In genomic region chr3:164741869-164742268, GRCh38 we compare ENCODE assay signal across 18 cellular contexts.
DNase-seq lines count a peak whose midpoint lies in the region; ATAC-seq and TF ChIP-seq lines count a peak whose summit lies in the region.
"Had no signal": no experiment of that assay in that cellular context is flagged by ENCODE, and none has a peak within 500 bp of the region (broad histone marks: within the 10 kb centered on the region; RNA-seq: fewer than 3 reads in every experiment).

No MANE protein-coding gene starts in this region.

- intact Hi-C loops in ascending aorta (cut with DNase I), result no loop called here

- no peak overlapping the region for H3K4me3 ChIP-seq in ascending aorta
- H3K4me3 ChIP-seq: A549; BLaER1 treated with 17β-estradiol and CSF1 and Interleukin-3, amounts not matched to agents 10 nM and 100 nM had no signal

- H3K4me1 ChIP-seq in ascending aorta, result no peaks in the 10 kb centered on the region
- H3K4me1 ChIP-seq: A549; BLaER1 treated with 17β-estradiol and CSF1 and Interleukin-3, amounts not matched to agents 10 nM and 100 nM; Caco-2 had no signal

- peak; percentile 1 for DNase-seq in LHCN-M2 (ENCODE audit: low read depth)
- DNase-seq in chondrocyte (ENCODE audit: low spot score), result peak; percentile 51
- DNase-seq in myocyte (ENCODE audit: low read depth), result peak; percentile 7
- no peak for DNase-seq in activated naive CD4-positive, alpha-beta T cell treated with Interleukin-2 at 50 U/mL for 16 hours
- no peak for DNase-seq in ascending aorta (ENCODE audit: low spot score in 2 of 2)
- DNase-seq: AML-193; Caco-2; Calu3; CD4-positive, alpha-beta T cell; CD8-positive, alpha-beta T cell; DMS79 treated with DMSO at 0.1 percent for 48 hours; GF-D8 had no signal

- H3K27ac ChIP-seq in ascending aorta, result no peak overlapping the region
- H3K27ac ChIP-seq: 22Rv1; A549; BLaER1 treated with 17β-estradiol and CSF1 and Interleukin-3, amounts not matched to agents 10 nM and 100 nM; C4-2B had no signal

- no peaks in the 10 kb centered on the region for H3K36me3 ChIP-seq in ascending aorta
- H3K36me3 ChIP-seq: BLaER1 treated with 17β-estradiol and CSF1 and Interleukin-3, amounts not matched to agents 10 nM and 100 nM had no signal

- ATAC-seq in GM18907 (IDR thresholded peaks at IDR 0.05; ENCODE audit: unreplicated experiment), result no peak
- ATAC-seq: A549; CD8-positive, alpha-beta T cell had no signal

- no peak overlapping the region for H3K27ac Mint-ChIP-seq in chondrocyte (ENCODE audit: unreplicated experiment)
- H3K27ac Mint-ChIP-seq: B cell; CD4-positive, alpha-beta T cell; CD8-positive, alpha-beta T cell had no signal

- H3K27me3 ChIP-seq in ascending aorta, result no peaks in the 10 kb centered on the region
- H3K27me3 ChIP-seq: BLaER1 treated with 17β-estradiol and CSF1 and Interleukin-3, amounts not matched to agents 10 nM and 100 nM had no signal

- H3K36me3 Mint-ChIP-seq in chondrocyte (ENCODE audit: low read depth), result no peaks in the 10 kb centered on the region
- H3K36me3 Mint-ChIP-seq: CD8-positive, alpha-beta T cell had no signal

- H3K4me1 Mint-ChIP-seq in chondrocyte (ENCODE audit: low read depth), result peaks cover 4% of the 10 kb centered on the region
- H3K4me1 Mint-ChIP-seq: B cell had no signal

- no peak overlapping the region for H3K4me3 Mint-ChIP-seq in chondrocyte (ENCODE audit: unreplicated experiment)
- H3K4me3 Mint-ChIP-seq: B cell; CD4-positive, alpha-beta T cell; CD8-positive, alpha-beta T cell had no signal

- TF ChIP-seq CTCF in chondrocyte (IDR thresholded peaks at IDR 0.05), result no peak
- TF ChIP-seq CTCF in ascending aorta (IDR thresholded peaks at IDR 0.05), result no peak

- peaks cover 2% of the 10 kb centered on the region for H3K27me3 Mint-ChIP-seq in chondrocyte (ENCODE audit: low read depth)
- H3K27me3 Mint-ChIP-seq: B cell; CD4-positive, alpha-beta T cell had no signal

- H3K9me3 ChIP-seq in ascending aorta, result no peaks in the 10 kb centered on the region
- H3K9me3 ChIP-seq: A549; BLaER1 treated with 17β-estradiol and CSF1 and Interleukin-3, amounts not matched to agents 10 nM and 100 nM; Caco-2 had no signal

- H3K9me3 Mint-ChIP-seq in chondrocyte (ENCODE audit: low read depth), result no peaks in the 10 kb centered on the region

Comparison
In these comparisons a context has a peak if more than half of its experiments do, and no peak if none do; other contexts are left out.
1. DNase-seq: peak in LHCN-M2 (single experiment), chondrocyte (single experiment) and myocyte (single experiment); none in activated naive CD4-positive, alpha-beta T cell treated with Interleukin-2 at 50 U/mL for 16 hours (single experiment) and ascending aorta (0 of 2).